1 cellular context compared by ENCODE assay signal in genomic region chr7:39588401-39588800, GRCh38.
TF ChIP-seq lines count a peak whose summit lies in the region.

No MANE protein-coding gene starts in this region.

TF ChIP-seq in HEK293, 187 proteins besides CTCF, POLR2A, EP300 and RAD21:
- TF ChIP-seq PRDM10 (tag by site-specific recombination; IDR thresholded peaks at IDR 0.05) = 0 out of 2 replicates have a peak, but pooled peaks have one; percentile 10
- TF ChIP-seq IKZF3 (tag by site-specific recombination; IDR thresholded peaks at IDR 0.05) = no peak
